Comparison of ENCODE assay signal across 8 cellular contexts in genomic region chr13:19782727-19783682, GRCh38. TPM values are rescaled to one million over a fixed set of nuclear protein-coding genes. Genes with fewer than 3 reads are reported as not detected.
DNase-seq lines count a peak whose midpoint lies in the region; ATAC-seq and TF ChIP-seq lines count a peak whose summit lies in the region.
"Not testable (repeated sequence)": the region's sequence is repeated elsewhere in the genome, so short reads cannot be mapped to it uniquely, and the experiment has no call there.

PSPC1 (minus strand) TSS chr13:19782945; CDS start chr13:19782757, 188 bp downstream.

- H2AFZ ChIP-seq in DND-41 (ENCODE audit: low read depth, low read length) (peak within 1 kb of the TSS; percentile 95), GM23338 (peak within 1 kb of the TSS; percentile 12; the same call in 1 of the 2 replicates)

- H3K4me3 ChIP-seq in DND-41 (ENCODE audit: low read depth in 1 of 2, low read length in 2 of 2), result peak within 1 kb of the TSS; percentile 95 to 96
- peak within 1 kb of the TSS; percentile 99 for H3K4me3 ChIP-seq in GM23338
- H3K4me3 ChIP-seq in LNCaP clone FGC (ENCODE audit: low read depth, low read length), result peak within 1 kb of the TSS; percentile 71

- peaks cover 15% of the 10 kb centered on the region for H3K4me1 ChIP-seq in DND-41 (ENCODE audit: insufficient read depth, low read length)
- not testable (repeated sequence) for H3K4me1 ChIP-seq in GM23338 (ENCODE audit: insufficient read depth)

- not testable (repeated sequence) for H3K27me3 ChIP-seq in DND-41 (ENCODE audit: insufficient read depth, low read length, poor library complexity); GM23338 (ENCODE audit: insufficient read depth)

- peak within 1 kb of the TSS; percentile 98 for H3K27ac ChIP-seq in DND-41 (ENCODE audit: low read length)
- peak within 1 kb of the TSS; percentile 92 for H3K27ac ChIP-seq in GM23338 (ENCODE audit: low read depth)
- peak within 1 kb of the TSS; percentile 86 for H3K27ac ChIP-seq in RWPE1

- not testable (repeated sequence) for H3K9me3 ChIP-seq in DND-41 (ENCODE audit: insufficient read depth, low read length, severe bottlenecking)

- H3K27me3 Mint-ChIP-seq in GM23338 (ENCODE audit: insufficient read depth, low read depth, poor library complexity), result peaks cover 22% of the 10 kb centered on the region
- H3K27me3 Mint-ChIP-seq in activated T-helper 17 cell treated with anti-CD3 and anti-CD28 coated beads, Interleukin-2, amount 50 U/mL, for 72 hours; naive B cell; stimulated activated memory B cell treated with anti-CD40 and anti-IgM and Interleukin-4, amounts not matched to agents 10 μg/mL and 1 μg/mL and 100 μg/mL, for 72 hours: not testable (repeated sequence)

- H3K9ac ChIP-seq in DND-41 (ENCODE audit: low read depth, low read length), result peak within 1 kb of the TSS; percentile 99

- DNase-seq in DND-41, result peak; percentile 96
- DNase-seq in GM23338 (ENCODE audit: low spot score), result peak; percentile 96
- peak; percentile 75 for DNase-seq in LNCaP clone FGC (ENCODE audit: low read depth)
- peak; percentile 96 for DNase-seq in RWPE1 (ENCODE audit: low spot score)
- peak; percentile 94 for DNase-seq in fibroblast of gingiva (ENCODE audit: low read depth)
- DNase-seq in naive B cell, result peak; percentile 93

- H3K4me3 Mint-ChIP-seq in GM23338 (peak within 1 kb of the TSS; percentile 98), naive B cell (peak within 1 kb of the TSS; percentile 93 to 99 (median 98))
- H3K4me3 Mint-ChIP-seq in activated T-helper 17 cell treated with anti-CD3 and anti-CD28 coated beads, Interleukin-2, amount 50 U/mL, for 72 hours, result peak within 1 kb of the TSS; percentile 89
- H3K4me3 Mint-ChIP-seq in stimulated activated memory B cell treated with anti-CD40 and anti-IgM and Interleukin-4, amounts not matched to agents 10 μg/mL and 1 μg/mL and 100 μg/mL, for 72 hours, result peak within 1 kb of the TSS; percentile 98

- H4K20me1 ChIP-seq in DND-41 (ENCODE audit: insufficient read depth, low read length), result peaks cover 11% of the 10 kb centered on the region; the same call in 1 of the 2 replicates
- H4K20me1 ChIP-seq in GM23338 (replicated peaks; ENCODE audit: insufficient read depth), result not testable (repeated sequence)

- H3K27ac Mint-ChIP-seq in GM23338, result peak within 1 kb of the TSS; percentile 98
- H3K27ac Mint-ChIP-seq in activated T-helper 17 cell treated with anti-CD3 and anti-CD28 coated beads, Interleukin-2, amount 50 U/mL, for 72 hours, result peak within 1 kb of the TSS; percentile 95
- H3K27ac Mint-ChIP-seq in naive B cell, result peak within 1 kb of the TSS; percentile 97 to 99 (median 98)
- peak within 1 kb of the TSS; percentile 95 for H3K27ac Mint-ChIP-seq in stimulated activated memory B cell treated with anti-CD40 and anti-IgM and Interleukin-4, amounts not matched to agents 10 μg/mL and 1 μg/mL and 100 μg/mL, for 72 hours

- CTCF ChIA-PET in RWPE1 (lab: Yijun Ruan, JAX), result interaction anchor here (0.5 kb wide), 1 partner anchor 12 kb away, joined by 3 read pairs; no protein-coding TSS in a partner anchor

- H3F3A ChIP-seq in GM23338 (replicated peaks; ENCODE audit: low read depth), result not testable (repeated sequence)

- H3K36me3 ChIP-seq in DND-41 (ENCODE audit: insufficient read depth, low read length), result peaks cover 15% of the 10 kb centered on the region
- not testable (repeated sequence) for H3K36me3 ChIP-seq in GM23338 (ENCODE audit: insufficient read depth)

- H3K4me2 ChIP-seq in DND-41 (ENCODE audit: insufficient read depth, low read length) (peak within 1 kb of the TSS; percentile 90), GM23338 (peak within 1 kb of the TSS; percentile 89)

- not testable (repeated sequence) for H3K4me1 Mint-ChIP-seq in GM23338; activated T-helper 17 cell treated with anti-CD3 and anti-CD28 coated beads, Interleukin-2, amount 50 U/mL, for 72 hours; stimulated activated memory B cell treated with anti-CD40 and anti-IgM and Interleukin-4, amounts not matched to agents 10 μg/mL and 1 μg/mL and 100 μg/mL, for 72 hours
- peaks cover 10 to 13% (median 10%) of the 10 kb centered on the region in 3 donors for H3K4me1 Mint-ChIP-seq in naive B cell

- peaks cover 24% of the 10 kb centered on the region for H3K79me2 ChIP-seq in DND-41 (ENCODE audit: insufficient read depth, low read length)
- peaks cover 25% of the 10 kb centered on the region for H3K79me2 ChIP-seq in GM23338 (replicated peaks; ENCODE audit: insufficient read depth)

- not testable (repeated sequence) for TF ChIP-seq CTCF in DND-41 (IDR thresholded peaks at IDR 0.05; ENCODE audit: borderline replicate concordance, extremely low read depth, low read length, poor library complexity, severe bottlenecking); GM23338 (conservative IDR thresholded peaks at IDR 0.05; ENCODE audit: low read depth in 2 of 2); LNCaP clone FGC (IDR thresholded peaks at IDR 0.05; ENCODE audit: control insufficient read depth, extremely low read depth, insufficient read depth); RWPE1 (conservative IDR thresholded peaks at IDR 0.05; ENCODE audit: low read depth)

- peaks cover 22% of the 10 kb centered on the region for H3K36me3 Mint-ChIP-seq in GM23338 (ENCODE audit: low read depth)
- peaks cover 23% of the 10 kb centered on the region for H3K36me3 Mint-ChIP-seq in activated T-helper 17 cell treated with anti-CD3 and anti-CD28 coated beads, Interleukin-2, amount 50 U/mL, for 72 hours (ENCODE audit: low read depth)
- H3K36me3 Mint-ChIP-seq in naive B cell; stimulated activated memory B cell treated with anti-CD40 and anti-IgM and Interleukin-4, amounts not matched to agents 10 μg/mL and 1 μg/mL and 100 μg/mL, for 72 hours: not testable (repeated sequence)

- peaks cover 17% of the 10 kb centered on the region for H3K9me3 Mint-ChIP-seq in GM23338
- H3K9me3 Mint-ChIP-seq in activated T-helper 17 cell treated with anti-CD3 and anti-CD28 coated beads, Interleukin-2, amount 50 U/mL, for 72 hours; naive B cell; stimulated activated memory B cell treated with anti-CD40 and anti-IgM and Interleukin-4, amounts not matched to agents 10 μg/mL and 1 μg/mL and 100 μg/mL, for 72 hours: not testable (repeated sequence)

- peak; percentile 91 for ATAC-seq in DND-41 (ENCODE audit: insufficient read depth, low read depth)
- ATAC-seq in GM23338, result peak; percentile 91
- peak; percentile 90 for ATAC-seq in activated T-helper 17 cell treated with anti-CD3 and anti-CD28 coated beads, Interleukin-2, amount 50 U/mL, for 72 hours (replicated peaks)
- peak; percentile 87 to 90 for ATAC-seq in naive B cell (ENCODE audit: low read depth in 2 of 2)
- peak; percentile 97 for ATAC-seq in stimulated activated memory B cell treated with anti-CD40 and anti-IgM and Interleukin-4, amounts not matched to agents 10 μg/mL and 1 μg/mL and 100 μg/mL, for 72 hours

- H3K9me2 ChIP-seq in GM23338 (ENCODE audit: insufficient read depth), result not testable (repeated sequence)

- POLR2A ChIA-PET in RWPE1 (lab: Yijun Ruan, JAX; ENCODE audit: low non-redundant PET), result not testable (repeated sequence)

TF ChIP-seq in GM23338, 12 proteins besides CTCF, POLR2A, EP300 and RAD21:
- peak; percentile 89 for TF ChIP-seq POLR2AphosphoS5 (IDR thresholded peaks at IDR 0.05; ENCODE audit: low read depth)

RNA-seq across cellular contexts. Expression of gene PSPC1, which starts in this region (rescaled TPM):
- 71.6 and 80.2 TPM in 2 replicates for total RNA-seq in GM23338 (2014; rRNA removed; shearing (Covaris generic))
- polyA plus RNA-seq in GM23338 (2016; fragmentation: Nextera tagmentation; extraction: Ambion mirVana) (38.2 and 38.3 TPM in 2 replicates), naive B cell (ENCODE audit: low read depth in 6 of 6) (10 to 100 TPM; 19.9 to 51.7 (median 34.4) TPM)
- 10 to 100 TPM; 54.2 to 77.9 TPM for total RNA-seq in activated T-helper 17 cell treated with anti-CD3 and anti-CD28 coated beads, Interleukin-2, amount 50 U/mL, for 72 hours

Comparison
In these comparisons a context has a peak if more than half of its experiments do, and no peak if none do; other contexts are left out.
1. Peak in every context shown above with its lines: DNase-seq, ATAC-seq, H3K4me3 ChIP-seq and H3K27ac ChIP-seq.